ENCODE assay signal across 10 cellular contexts in the genomic region with DNA sequence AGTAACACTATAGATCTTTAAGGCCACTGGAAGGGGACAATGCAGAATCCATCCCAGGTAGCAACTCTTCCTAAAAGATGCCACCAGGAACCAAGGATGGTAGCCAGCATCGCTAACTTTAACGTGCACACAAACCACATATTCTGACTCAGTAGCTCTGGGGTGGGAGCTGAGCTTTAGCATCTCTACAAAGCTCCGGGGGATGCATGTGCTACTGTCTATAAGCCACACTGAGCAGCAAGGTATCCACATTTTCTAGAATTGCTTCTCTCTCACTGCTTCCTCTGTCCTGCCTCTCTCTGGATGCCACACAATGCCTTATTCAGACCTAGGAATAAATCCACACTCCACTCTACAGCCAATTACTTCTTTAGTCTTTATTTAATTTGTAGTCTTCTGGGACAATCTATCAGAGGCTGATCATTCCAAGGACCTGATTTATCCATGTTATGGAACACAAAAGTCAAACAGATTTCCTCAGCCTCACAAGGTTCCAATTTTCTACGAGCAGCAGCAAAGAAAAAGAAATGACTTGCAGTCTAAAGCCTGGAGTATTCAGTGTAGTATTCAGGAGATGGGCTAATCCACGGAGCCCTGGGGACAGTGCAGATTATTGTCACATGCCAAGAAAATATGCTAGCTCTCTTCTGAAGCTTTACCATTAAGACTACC. TPM values are rescaled to one million over a fixed set of nuclear protein-coding genes. Genes with fewer than 3 reads are reported as not detected.
DNase-seq lines count a peak whose midpoint lies in the region; ATAC-seq, FAIRE-seq and TF ChIP-seq lines count a peak whose summit lies in the region.
"Had no signal": no experiment of that assay in that cellular context is flagged by ENCODE, and none has a peak within 500 bp of the region (broad histone marks: within the 10 kb centered on the region; RNA-seq: fewer than 3 reads in every experiment).

No MANE protein-coding gene starts in this region.

- H3K36me3 Mint-ChIP-seq in activated T-cell treated with anti-CD3 and anti-CD28 coated beads, Interleukin-2, amount 50 U/mL, for 4 hours (ENCODE audit: insufficient read depth), result peaks cover 40% of the 10 kb centered on the region
- H3K36me3 Mint-ChIP-seq in T-helper 17 cell (ENCODE audit: low read depth), result peaks cover 15% of the 10 kb centered on the region

- H3K9me3 ChIP-seq in T-helper 17 cell (ENCODE audit: control insufficient read depth, low read length, poor library complexity, severe bottlenecking) (no peaks in the 10 kb centered on the region), tibial artery (no peaks in the 10 kb centered on the region), mucosa of descending colon (no peaks in the 10 kb centered on the region)
- H3K9me3 ChIP-seq: SJSA1 had no signal

- H3K27ac ChIP-seq in layer of hippocampus (ENCODE audit: low read depth, low read length), result peak overlapping the region; percentile 2
- peak overlapping the region in 1 of 2 donors; percentile 83 for H3K27ac ChIP-seq in tibial artery
- H3K27ac ChIP-seq: SJSA1 had no signal

- no peak for DNase-seq in activated T-cell treated with anti-CD3 and anti-CD28 coated beads, Interleukin-2, amount 50 U/mL, for 4 hours
- DNase-seq in activated T-cell treated with anti-CD3 and anti-CD28 coated beads, Interleukin-2, amount 50 U/mL, for 1 hour, result no peak
- DNase-seq in T-helper 17 cell (no peak), tibial artery (no peak), mucosa of gallbladder (ENCODE audit: low spot score) (no peak), mucosa of descending colon (no peak), RCC 7860 (ENCODE audit: low spot score) (no peak)
- DNase-seq: cerebellar nuclear complex had no signal

- H3K4me1 Mint-ChIP-seq in activated T-cell treated with anti-CD3 and anti-CD28 coated beads, Interleukin-2, amount 50 U/mL, for 4 hours (ENCODE audit: low read depth), result peaks cover 60% of the 10 kb centered on the region
- peaks cover 59% of the 10 kb centered on the region for H3K4me1 Mint-ChIP-seq in T-helper 17 cell

- H3K4me3 Mint-ChIP-seq in activated T-cell treated with anti-CD3 and anti-CD28 coated beads, Interleukin-2, amount 50 U/mL, for 4 hours, result peak overlapping the region; percentile 100
- peak overlapping the region; percentile 100 for H3K4me3 Mint-ChIP-seq in T-helper 17 cell

- H3K36me3 ChIP-seq in tibial artery (no peaks in the 10 kb centered on the region), mucosa of descending colon (ENCODE audit: low read depth) (no peaks in the 10 kb centered on the region)
- H3K36me3 ChIP-seq: SJSA1 had no signal

- H3K27me3 ChIP-seq in layer of hippocampus (ENCODE audit: control insufficient read depth, insufficient read depth, low read length) (no peaks in the 10 kb centered on the region), tibial artery (no peaks in the 10 kb centered on the region)
- H3K27me3 ChIP-seq: SJSA1 had no signal

- FAIRE-seq in RCC 7860 (lab: Jason Lieb, UNC), result no peak

- no peak for TF ChIP-seq CTCF in tibial artery (IDR thresholded peaks at IDR 0.05)
- no peak for TF ChIP-seq CTCF in mucosa of descending colon (IDR thresholded peaks at IDR 0.05)

- peak overlapping the region; percentile 95 for H3K27ac Mint-ChIP-seq in T-helper 17 cell

- intact Hi-C loops in tibial artery (cut with DNase I; ENCODE audit: low total_unique reads), result no loop called here
- intact Hi-C loops in mucosa of descending colon (cut with DNase I, micrococcal nuclease), result loop anchor here (10.0 kb wide), 2 partner anchors 60 to 70 kb away; no protein-coding TSS in a partner anchor

- H3K4me1 ChIP-seq in tibial artery (peaks cover 0 to 69% (median 19%) of the 10 kb centered on the region in 4 donors), mucosa of descending colon (ENCODE audit: low read depth) (peaks cover 7% of the 10 kb centered on the region)

- H3K4me3 ChIP-seq in tibial artery, result peak overlapping the region; percentile 6 to 7
- no peak overlapping the region for H3K4me3 ChIP-seq in mucosa of descending colon
- H3K4me3 ChIP-seq: SJSA1 had no signal

- no peaks in the 10 kb centered on the region for H3K9me3 Mint-ChIP-seq in activated T-cell treated with anti-CD3 and anti-CD28 coated beads, Interleukin-2, amount 50 U/mL, for 4 hours

- no peak for ATAC-seq in activated T-cell treated with anti-CD3 and anti-CD28 coated beads, Interleukin-2, amount 50 U/mL, for 4 hours
- ATAC-seq in T-helper 17 cell (no peak), mucosa of descending colon (no peak)

- H3K27me3 Mint-ChIP-seq in activated T-cell treated with anti-CD3 and anti-CD28 coated beads, Interleukin-2, amount 50 U/mL, for 4 hours (ENCODE audit: low read depth), result no peaks in the 10 kb centered on the region
- H3K27me3 Mint-ChIP-seq in T-helper 17 cell, result no peaks in the 10 kb centered on the region

RNA-seq across cellular contexts. Expression of gene BCL2, which starts 4.4 kb away (rescaled TPM):
- 10 to 100 TPM; 45.0 to 71.4 (median 66.6) TPM for total RNA-seq in activated T-cell treated with anti-CD3 and anti-CD28 coated beads, Interleukin-2, amount 50 U/mL, for 4 hours
- 100 to 1,000 TPM; 134 to 136 TPM for total RNA-seq in T-helper 17 cell
- total RNA-seq in mucosa of gallbladder, result 18.5 TPM
- 10 to 100 TPM; 17.7 to 25.7 (median 20.5) TPM for total RNA-seq in mucosa of descending colon

RNA-seq across cellular contexts. Expression of gene KDSR, which starts 51.9 kb away (rescaled TPM):
- 10 to 100 TPM; 64.6 to 78.2 (median 76.2) TPM for total RNA-seq in activated T-cell treated with anti-CD3 and anti-CD28 coated beads, Interleukin-2, amount 50 U/mL, for 4 hours
- 10 to 100 TPM; 55.2 to 71.2 TPM for total RNA-seq in T-helper 17 cell
- 59.4 TPM for total RNA-seq in mucosa of gallbladder
- total RNA-seq in mucosa of descending colon, result 10 to 100 TPM; 33.6 to 79.4 (median 51.4) TPM
